20 cellular contexts compared by ENCODE assay signal in the genomic region with DNA sequence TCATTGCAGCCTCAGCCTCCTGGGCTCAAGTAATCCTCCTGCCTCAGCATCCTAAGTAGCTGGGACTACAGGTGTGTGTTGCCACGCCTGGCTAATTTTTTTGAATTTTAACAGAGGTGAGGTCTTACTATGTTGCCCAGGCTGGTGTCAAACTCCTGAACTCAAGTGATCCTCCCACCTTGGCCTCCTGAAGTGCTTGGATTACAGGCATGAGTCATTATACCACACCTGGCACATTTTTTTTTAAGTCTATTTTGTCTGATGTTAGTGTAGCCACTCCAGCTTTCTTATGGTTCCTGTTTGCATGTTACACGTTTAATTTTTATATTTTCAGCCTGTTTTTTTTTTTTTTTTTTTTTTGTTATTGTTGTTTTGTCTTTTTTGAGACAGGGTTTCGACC. TPM values are rescaled to one million over a fixed set of nuclear protein-coding genes. Genes with fewer than 3 reads are reported as not detected.
DNase-seq lines count a peak whose midpoint lies in the region; ATAC-seq, FAIRE-seq and TF ChIP-seq lines count a peak whose summit lies in the region.
"Had no signal": no experiment of that assay in that cellular context is flagged by ENCODE, and none has a peak within 500 bp of the region (broad histone marks: within the 10 kb centered on the region; RNA-seq: fewer than 3 reads in every experiment).

No MANE protein-coding gene starts in this region.

- H3K9ac ChIP-seq in HepG2 (ENCODE audit: insufficient read depth, low read depth, low read length) (no peak overlapping the region), mesendoderm (ENCODE audit: low read length) (no peak overlapping the region)

- POLR2A ChIA-PET in HepG2 (lab: Yijun Ruan, JAX): no interaction called here

- H3K36me3 ChIP-seq in HepG2 (replicated peaks in 1 of 2; ENCODE audit: control insufficient read depth in 1 of 2, insufficient read depth in 2 of 2, low read length in 2 of 2): peaks cover 5 to 14% of the 10 kb centered on the region in 2 experiments; a peak in 3 of 5 replicates
- peaks cover 0 to 3% (median 0%) of the 10 kb centered on the region in 4 donors for H3K36me3 ChIP-seq in right lobe of liver
- H3K36me3 ChIP-seq in mesendoderm (ENCODE audit: control insufficient read depth, insufficient read depth, low read length): no peaks in the 10 kb centered on the region
- H3K36me3 ChIP-seq: HAP-1 had no signal

- no peak overlapping the region for H3K23ac ChIP-seq in mesendoderm (ENCODE audit: low read length)

- ATAC-seq in HepG2 (no peak), right lobe of liver (no peak), foreskin keratinocyte (peak; percentile 32)
- ATAC-seq: GM12878, K562, Panc1 had no signal

- H4K20me1 ChIP-seq in HepG2 (ENCODE audit: insufficient read depth, low read length): peaks cover 40% of the 10 kb centered on the region

- BruUV-seq in HepG2 (replicated peaks; lab: Mats Ljungman, UMichigan): no TSS peak

- DNase-seq in HepG2 (ENCODE audit: low spot score) (no peak), right lobe of liver (no peak), NCI-H345 treated with DMSO at 0.1 percent for 48 hours (lab: John Stamatoyannopoulos, UW; ENCODE audit: unreplicated experiment) (peak; percentile 14), foreskin keratinocyte (no peak), HPDE6-E6E7 (ENCODE audit: extremely low spot score) (no peak), mesendoderm (no peak)
- DNase-seq in activated T-cell treated with anti-CD3 and anti-CD28 coated beads, Interleukin-2, amount 50 U/mL, for 24 hours: no peak
- no peak for DNase-seq in activated CD8-positive, alpha-beta memory T cell treated with anti-CD3 and anti-CD28 coated beads, Interleukin-2, amount 50 U/mL, for 48 hours
- DNase-seq: ACHN; CD4-positive, alpha-beta T cell; DND-41; GDM1; NCI-H146; NCI-H2107; SW 1271 had no signal

- no peak overlapping the region for H3K27ac Mint-ChIP-seq in activated T-cell treated with anti-CD3 and anti-CD28 coated beads, Interleukin-2, amount 50 U/mL, for 24 hours
- H3K27ac Mint-ChIP-seq: CD4-positive, alpha-beta T cell had no signal

- no peak for FAIRE-seq in HepG2 (lab: Jason Lieb, UNC)
- FAIRE-seq: GM12878, K562 had no signal

- H3K4ac ChIP-seq in mesendoderm (ENCODE audit: low read depth, low read length): no peak overlapping the region

- in situ Hi-C loops in HepG2 (cut with HindIII; ENCODE audit: extremely low pct_ligation_motif_present, low pct_unique_long_range_greater_than_20kb): loop anchor here (5.0 kb wide), 1 partner anchor 39 kb away; no protein-coding TSS in a partner anchor

- no peak for TF ChIP-seq RAD21 in HepG2 (CRISPR knock-in tag; IDR thresholded peaks at IDR 0.05)

- H3K4me3 Mint-ChIP-seq in activated T-cell treated with anti-CD3 and anti-CD28 coated beads, Interleukin-2, amount 50 U/mL, for 24 hours: no peak overlapping the region
- H3K4me3 Mint-ChIP-seq: CD4-positive, alpha-beta T cell had no signal

- no peak overlapping the region for H3K18ac ChIP-seq in mesendoderm (ENCODE audit: low read length)

- H3K36me3 Mint-ChIP-seq in activated T-cell treated with anti-CD3 and anti-CD28 coated beads, Interleukin-2, amount 50 U/mL, for 24 hours (ENCODE audit: low read depth): peaks cover 33% of the 10 kb centered on the region

- peaks cover 15% of the 10 kb centered on the region for H3K79me1 ChIP-seq in mesendoderm (ENCODE audit: low read length)

- TF ChIP-seq CTCF in HepG2 (CRISPR knock-in tag; IDR thresholded peaks at IDR 0.05) (no peak), right lobe of liver (IDR thresholded peaks at IDR 0.05) (no peak), foreskin keratinocyte (conservative IDR thresholded peaks at IDR 0.05) (no peak)

- H3K27me3 Mint-ChIP-seq in activated T-cell treated with anti-CD3 and anti-CD28 coated beads, Interleukin-2, amount 50 U/mL, for 24 hours: no peaks in the 10 kb centered on the region
- H3K27me3 Mint-ChIP-seq: CD4-positive, alpha-beta T cell had no signal

- no peak overlapping the region for H2BK15ac ChIP-seq in mesendoderm (replicated peaks; ENCODE audit: low read depth)

- TF ChIP-seq POLR2A in HepG2 (IDR thresholded peaks at IDR 0.05; ENCODE audit: insufficient read depth in 1 of 2, low read depth in 2 of 2, low read length in 2 of 2): no peak
- TF ChIP-seq POLR2A in right lobe of liver (IDR thresholded peaks at IDR 0.05): no peak

- no peak overlapping the region for H4K5ac ChIP-seq in mesendoderm (ENCODE audit: low read length)

- no peak overlapping the region for H2AFZ ChIP-seq in HepG2 (ENCODE audit: low read length)

- H3K9me3 ChIP-seq in HepG2 (ENCODE audit: low read length) (no peaks in the 10 kb centered on the region), right lobe of liver (no peaks in the 10 kb centered on the region)
- H3K9me3 ChIP-seq: HAP-1 had no signal

- no peak overlapping the region for H2BK120ac ChIP-seq in mesendoderm (ENCODE audit: low read depth, low read length)

- intact Hi-C loops in HepG2 (cut with micrococcal nuclease; ENCODE audit: unreplicated experiment) (no loop called here), right lobe of liver (cut with DNase I) (no loop called here)

- peaks cover 55% of the 10 kb centered on the region for H3K79me2 ChIP-seq in HepG2 (ENCODE audit: insufficient read depth, low read length)
- peaks cover 2% of the 10 kb centered on the region for H3K79me2 ChIP-seq in mesendoderm (ENCODE audit: control insufficient read depth, insufficient read depth, low read length)

- no peak overlapping the region for H3K56ac ChIP-seq in mesendoderm (ENCODE audit: low read length)

- 89% methylated on average over 3 of the region's 3 CpGs for WGBS in HepG2 (ENCODE audit: low lambda C conversion rate)
- 86% methylated on average over 2 of the region's 3 CpGs for WGBS in right lobe of liver (ENCODE audit: insufficient coverage, low coverage, low lambda C conversion rate, missing lambda C conversion rate)
- WGBS in mesendoderm (ENCODE audit: extremely low coverage, insufficient coverage, low lambda C conversion rate): no CpG with 5 or more reads among the region's 3 CpGs

- no peak overlapping the region for H4K8ac ChIP-seq in mesendoderm (ENCODE audit: low read depth, low read length)

- H3K4me3 ChIP-seq in HepG2 (replicated peaks in 1 of 3; ENCODE audit: insufficient read depth in 1 of 3, low read depth in 2 of 3, low read length in 3 of 3): no peak overlapping the region
- H3K4me3 ChIP-seq in right lobe of liver: no peak overlapping the region
- no peak overlapping the region for H3K4me3 ChIP-seq in mesendoderm (ENCODE audit: low read length)
- H3K4me3 ChIP-seq: GM12878, HAP-1, K562 had no signal

- H2AK5ac ChIP-seq in mesendoderm (ENCODE audit: low read length): no peak overlapping the region

- H3K27me3 ChIP-seq in HepG2 (ENCODE audit: control insufficient read depth in 1 of 2, insufficient read depth in 2 of 2, low read length in 2 of 2): no peaks in the 10 kb centered on the region
- no peaks in the 10 kb centered on the region for H3K27me3 ChIP-seq in right lobe of liver
- H3K27me3 ChIP-seq in foreskin keratinocyte: no peaks in the 10 kb centered on the region
- H3K27me3 ChIP-seq in mesendoderm (ENCODE audit: insufficient read depth, low read length, poor library complexity): no peaks in the 10 kb centered on the region

- H2BK5ac ChIP-seq in mesendoderm (ENCODE audit: low read length): no peak overlapping the region

- H3K27ac ChIP-seq in HepG2 (ENCODE audit: extremely low read length, insufficient read depth, low read length) (no peak overlapping the region), right lobe of liver (no peak overlapping the region), foreskin keratinocyte (no peak overlapping the region), mesendoderm (ENCODE audit: low read depth, low read length) (no peak overlapping the region)
- H3K27ac ChIP-seq: HL-60 had no signal

- peaks cover 9% of the 10 kb centered on the region for H3K4me1 Mint-ChIP-seq in activated T-cell treated with anti-CD3 and anti-CD28 coated beads, Interleukin-2, amount 50 U/mL, for 24 hours (ENCODE audit: low read depth)

- H3K9me3 Mint-ChIP-seq in activated T-cell treated with anti-CD3 and anti-CD28 coated beads, Interleukin-2, amount 50 U/mL, for 24 hours: peaks cover 4% of the 10 kb centered on the region

- CTCF ChIA-PET in HepG2 (lab: Yijun Ruan, JAX; ENCODE audit: low intra/inter-chr PET ratio, low total read pairs): no interaction called here

- peaks cover 16% of the 10 kb centered on the region for H3K4me1 ChIP-seq in HepG2 (ENCODE audit: insufficient read depth, low read length)
- H3K4me1 ChIP-seq in right lobe of liver: peaks cover 0 to 30% (median 2%) of the 10 kb centered on the region in 4 donors
- H3K4me1 ChIP-seq in foreskin keratinocyte: no peaks in the 10 kb centered on the region
- peaks cover 2% of the 10 kb centered on the region for H3K4me1 ChIP-seq in mesendoderm (ENCODE audit: control insufficient read depth, low read depth, low read length)
- H3K4me1 ChIP-seq: HAP-1 had no signal

- no peak for TF ChIP-seq EP300 in HepG2 (IDR thresholded peaks at IDR 0.05; ENCODE audit: low read depth in 2 of 2, low read length in 2 of 2)
- no peak for TF ChIP-seq EP300 in HepG2 (CRISPR knock-in tag; IDR thresholded peaks at IDR 0.05; ENCODE audit: borderline replicate concordance)

- H3K4me2 ChIP-seq in HepG2 (ENCODE audit: low read depth, low read length) (no peak overlapping the region), mesendoderm (ENCODE audit: low read length) (no peak overlapping the region)

RNA-seq across cellular contexts. Expression of a gene that starts 24.8 kb away (rescaled TPM):
- total RNA-seq in HepG2 (2016; rRNA removed; fragmentation: Illumina TruSeq; extraction: Trizol): 4.4 and 4.9 TPM in 2 replicates
- 8.2 and 11.5 TPM in 2 replicates for total RNA-seq in HepG2 (2016; cell fraction: cytosol; rRNA removed; fragmentation: Illumina TruSeq; extraction: Trizol; ENCODE audit: low read depth)
- 3.5 and 4.9 TPM in 2 replicates for total RNA-seq in HepG2 (2016; cell fraction: insoluble cytoplasmic fraction; rRNA removed; fragmentation: Illumina TruSeq; extraction: Trizol)
- 3.1 and 3.8 TPM in 2 replicates for total RNA-seq in HepG2 (2016; cell fraction: membrane; rRNA removed; fragmentation: Illumina TruSeq; extraction: Trizol)
- total RNA-seq in HepG2 (2016; cell fraction: nucleus; rRNA removed; fragmentation: Illumina TruSeq; extraction: Trizol): 3.9 and 4.5 TPM in 2 replicates
- polyA plus RNA-seq in HepG2 (2011; rRNA removed): 14.6 and 18.6 TPM in 2 replicates
- polyA plus RNA-seq in HepG2 (2011; cell fraction: cytosol; rRNA removed): 6.9 and 11.2 TPM in 2 replicates
- 33.5 and 43.5 TPM in 2 replicates for polyA plus RNA-seq in HepG2 (2011; cell fraction: nucleus; rRNA removed)
- 13.7 TPM in 2 replicates for polyA plus RNA-seq in HepG2 (2012)
- polyA plus RNA-seq in HepG2 (2016; cell fraction: cytosol; fragmentation: Illumina TruSeq; extraction: Trizol; ENCODE audit: low read depth): 0.49 and 0.51 TPM in 2 replicates
- polyA plus RNA-seq in HepG2 (2016; cell fraction: insoluble cytoplasmic fraction; fragmentation: Illumina TruSeq; extraction: Trizol; ENCODE audit: low read depth): 4.1 and 5.2 TPM in 2 replicates
- polyA plus RNA-seq in HepG2 (2016; cell fraction: membrane; fragmentation: Illumina TruSeq; extraction: Trizol; ENCODE audit: low read depth): 0.86 and 1.2 TPM in 2 replicates
- 7.8 and 9.0 TPM in 2 replicates for polyA plus RNA-seq in HepG2 (2016; cell fraction: nucleus; fragmentation: Illumina TruSeq; extraction: Trizol; ENCODE audit: insufficient read depth, low read depth)
- polyA minus RNA-seq in HepG2 (2011; rRNA and poly(A)+ RNA removed; ENCODE audit: low replicate concordance): 27.9 and 166 TPM in 2 replicates
- polyA minus RNA-seq in HepG2 (2011; cell fraction: cytosol; rRNA and poly(A)+ RNA removed): 29.8 and 30.8 TPM in 2 replicates
- polyA minus RNA-seq in HepG2 (2011; cell fraction: nucleus; rRNA and poly(A)+ RNA removed): 29.2 and 30.7 TPM in 2 replicates
- 10 to 100 TPM; 14.2 to 36.9 (median 29.1) TPM for total RNA-seq in right lobe of liver
- 7.2 and 7.3 TPM in 2 replicates for total RNA-seq in foreskin keratinocyte
- polyA plus RNA-seq in foreskin keratinocyte: 3.1 TPM in 2 replicates
- 8.5 TPM for polyA plus RNA-seq in mesendoderm (2013, experiment 1 of 2)
- 8.4 TPM for polyA plus RNA-seq in mesendoderm (2013, experiment 2 of 2)
